ENCODE assay signal across 10 cellular contexts in genomic region chr22:42075277-42075676, GRCh38. TPM values are rescaled to one million over a fixed set of nuclear protein-coding genes. Genes with fewer than 3 reads are reported as not detected.
DNase-seq lines count a peak whose midpoint lies in the region; ATAC-seq and TF ChIP-seq lines count a peak whose summit lies in the region.
"Had no signal": no experiment of that assay in that cellular context is flagged by ENCODE, and none has a peak within 500 bp of the region (broad histone marks: within the 10 kb centered on the region; RNA-seq: fewer than 3 reads in every experiment).

No MANE protein-coding gene starts in this region.

- H3K4me3 Mint-ChIP-seq in activated naive CD4-positive, alpha-beta T cell treated with anti-CD3 and anti-CD28 coated beads, Interleukin-2, amount 10 ng/mL, durations not matched to agents 7 days and 5 days, result peak overlapping the region; percentile 4

- no TSS peak for BruUV-seq in PC-3 (replicated peaks; lab: Mats Ljungman, UMichigan)

- in situ Hi-C loops in brain microvascular endothelial cell (cut with HindIII; ENCODE audit: low pct_ligation_motif_present, low sequenced_read_pairs) (no loop called here), transverse colon (cut with MboI; ENCODE audit: low pct_ligation_motif_present in 1 of 4, low pct_unique_long_range_greater_than_20kb in 1 of 4, low sequenced_read_pairs in 3 of 4) (no loop called here)

- no peaks in the 10 kb centered on the region for H3F3A ChIP-seq in PC-3 (ENCODE audit: low read length, unreplicated experiment)

- H3K4me3 ChIP-seq in brain microvascular endothelial cell (ENCODE audit: low read depth, low read length), result peak overlapping the region; percentile 75
- peak overlapping the region; percentile 48 to 71 for H3K4me3 ChIP-seq in muscle layer of duodenum (ENCODE audit: low read depth in 1 of 2, low read length in 2 of 2)
- H3K4me3 ChIP-seq in transverse colon, result peak overlapping the region in 2 of 4 donors; percentile 68 to 81
- H3K4me3 ChIP-seq in PC-3 (ENCODE audit: low read length), result no peak overlapping the region

- H2AFZ ChIP-seq in PC-3 (ENCODE audit: low read length), result no peak overlapping the region

- CTCF ChIA-PET in activated naive CD4-positive, alpha-beta T cell treated with anti-CD3 and anti-CD28 coated beads, Interleukin-2, amount 10 ng/mL, durations not matched to agents 7 days and 5 days (lab: Charles Lee), result interaction anchor here (0.9 to 1.7 kb wide), 2 partner anchors 43 to 108 kb away, joined by 3 to 7 read pairs; no protein-coding TSS in a partner anchor
- CTCF ChIA-PET in PC-3 (lab: Charles Lee), result no interaction called here

- H3K9me3 ChIP-seq in muscle layer of duodenum (ENCODE audit: control insufficient read depth in 1 of 2, low read length in 2 of 2) (no peaks in the 10 kb centered on the region), transverse colon (no peaks in the 10 kb centered on the region), PC-3 (ENCODE audit: low read length) (no peaks in the 10 kb centered on the region)

- no peak for TF ChIP-seq CTCF in brain microvascular endothelial cell (IDR thresholded peaks at IDR 0.05; ENCODE audit: low read depth, low read length, missing control alignments)
- TF ChIP-seq CTCF in transverse colon (IDR thresholded peaks at IDR 0.05), result no peak
- no peak for TF ChIP-seq CTCF in PC-3 (conservative IDR thresholded peaks at IDR 0.05; ENCODE audit: low read depth, low read length)

- TF ChIP-seq POLR2A in transverse colon (IDR thresholded peaks at IDR 0.05), result no peak

- H3K4me1 ChIP-seq in muscle layer of duodenum (ENCODE audit: control insufficient read depth in 1 of 2, insufficient read depth in 2 of 2, low read length in 2 of 2), result peaks cover 12 to 30% of the 10 kb centered on the region in 2 donors
- H3K4me1 ChIP-seq in transverse colon, result peaks cover 29 to 45% (median 39%) of the 10 kb centered on the region in 4 donors
- peaks cover 10% of the 10 kb centered on the region for H3K4me1 ChIP-seq in PC-3 (ENCODE audit: insufficient read depth, low read length)

- WGBS in transverse colon (ENCODE audit: low coverage in 1 of 2), 2 donors, result 94% methylated on average over 3 of the region's 3 CpGs; no CpG with 5 or more reads in 1 of the 2 donors

- H3K9ac ChIP-seq in PC-3 (ENCODE audit: low read length), result no peak overlapping the region

- intact Hi-C loops in transverse colon (cut with DNase I; ENCODE audit: low total_unique reads) (no loop called here), PC-3 (cut with micrococcal nuclease) (no loop called here)

- H3K36me3 ChIP-seq in brain microvascular endothelial cell (replicated peaks), result peaks cover 2% of the 10 kb centered on the region
- H3K36me3 ChIP-seq in muscle layer of duodenum (ENCODE audit: control insufficient read depth in 1 of 2, insufficient read depth in 2 of 2, low read length in 2 of 2), result peaks cover 0 to 22% of the 10 kb centered on the region in 2 donors
- H3K36me3 ChIP-seq in transverse colon, result no peaks in the 10 kb centered on the region
- H3K36me3 ChIP-seq in PC-3 (ENCODE audit: low read depth, low read length), result no peaks in the 10 kb centered on the region

- H3K27ac Mint-ChIP-seq in activated naive CD4-positive, alpha-beta T cell treated with anti-CD3 and anti-CD28 coated beads, Interleukin-2, amount 10 ng/mL, durations not matched to agents 7 days and 5 days, result no peak overlapping the region

- H3K27ac ChIP-seq in brain microvascular endothelial cell (no peak overlapping the region), muscle layer of duodenum (ENCODE audit: low read length) (peak overlapping the region; percentile 74), transverse colon (peak overlapping the region; percentile 90 to 94 (median 92)), PC-3 (ENCODE audit: low read length) (no peak overlapping the region)
- H3K27ac ChIP-seq: C4-2B had no signal

- H3K9me3 Mint-ChIP-seq in activated naive CD4-positive, alpha-beta T cell treated with anti-CD3 and anti-CD28 coated beads, Interleukin-2, amount 10 ng/mL, durations not matched to agents 7 days and 5 days, result no peaks in the 10 kb centered on the region

- H3K4me1 Mint-ChIP-seq in activated naive CD4-positive, alpha-beta T cell treated with anti-CD3 and anti-CD28 coated beads, Interleukin-2, amount 10 ng/mL, durations not matched to agents 7 days and 5 days, result peaks cover 53% of the 10 kb centered on the region

- H3K4me2 ChIP-seq in PC-3 (ENCODE audit: low read length), result no peak overlapping the region

- peaks cover 8% of the 10 kb centered on the region for H3K36me3 Mint-ChIP-seq in activated naive CD4-positive, alpha-beta T cell treated with anti-CD3 and anti-CD28 coated beads, Interleukin-2, amount 10 ng/mL, durations not matched to agents 7 days and 5 days

- TF ChIP-seq EP300 in transverse colon (IDR thresholded peaks at IDR 0.05; ENCODE audit: low read depth), result no peak

- H3K9me2 ChIP-seq in PC-3 (replicated peaks; ENCODE audit: low read length), result no peaks in the 10 kb centered on the region

- ATAC-seq in PC-3 (no peak), HG02623 (IDR thresholded peaks at IDR 0.05; ENCODE audit: unreplicated experiment) (no peak)

- H3K27me3 ChIP-seq in brain microvascular endothelial cell (replicated peaks), result no peaks in the 10 kb centered on the region
- no peaks in the 10 kb centered on the region for H3K27me3 ChIP-seq in muscle layer of duodenum (ENCODE audit: low read depth, low read length)
- no peaks in the 10 kb centered on the region for H3K27me3 ChIP-seq in transverse colon
- no peaks in the 10 kb centered on the region for H3K27me3 ChIP-seq in PC-3 (ENCODE audit: low read length)

- peaks cover 4% of the 10 kb centered on the region for H3K79me2 ChIP-seq in PC-3 (ENCODE audit: low read length)

- H4K20me1 ChIP-seq in PC-3 (ENCODE audit: low read length), result no peaks in the 10 kb centered on the region

- POLR2A ChIA-PET in PC-3 (lab: Charles Lee; ENCODE audit: unreplicated experiment), result no interaction called here

- H3K27me3 Mint-ChIP-seq in activated naive CD4-positive, alpha-beta T cell treated with anti-CD3 and anti-CD28 coated beads, Interleukin-2, amount 10 ng/mL, durations not matched to agents 7 days and 5 days, result no peaks in the 10 kb centered on the region

- DNase-seq in activated naive CD4-positive, alpha-beta T cell treated with anti-CD3 and anti-CD28 coated beads, Interleukin-2, amount 10 ng/mL, durations not matched to agents 7 days and 5 days, result no peak
- no peak for DNase-seq in activated naive CD4-positive, alpha-beta T cell treated with anti-CD3 and anti-CD28 coated beads, Interleukin-2, amount 50 U/mL, for 16 hours
- DNase-seq in brain microvascular endothelial cell, result no peak
- no peak for DNase-seq in transverse colon
- DNase-seq in PC-3, result no peak
- no peak for DNase-seq in central memory CD4-positive, alpha-beta T cell
- DNase-seq: activated CD4-positive, alpha-beta T cell treated with anti-CD3 and anti-CD28 coated beads for 4 hours had no signal

RNA-seq across cellular contexts. Expression of gene PHETA2, which starts 1.2 kb away (rescaled TPM):
- total RNA-seq in transverse colon, result 10 to 100 TPM in 3 of 4 donors, 1 to 10 TPM in 1; 6.4 to 17.6 (median 12.7) TPM
- 0.04 TPM in 1 of 2 replicates, not detected in the other for total RNA-seq in PC-3 (2014; rRNA removed)

RNA-seq across cellular contexts. Expression of gene SMDT1, which starts 4.2 kb away (rescaled TPM):
- total RNA-seq in transverse colon (10 to 100 TPM in 3 of 4 donors, 1 to 10 TPM in 1; 4.8 to 44.9 (median 18.8) TPM), PC-3 (2014; rRNA removed) (17.5 and 18.3 TPM in 2 replicates)

RNA-seq across cellular contexts. Expression of gene NAGA, which starts 4.7 kb away (rescaled TPM):
- total RNA-seq in transverse colon, result 100 to 1,000 TPM in 2 of 4 donors, 10 to 100 TPM in 2; 48.3 to 120 (median 96.0) TPM
- total RNA-seq in PC-3 (2014; rRNA removed), result 25.1 and 27.2 TPM in 2 replicates

RNA-seq across cellular contexts. Expression of gene NDUFA6, which starts 15.3 kb away (rescaled TPM):
- total RNA-seq in transverse colon, result 100 to 1,000 TPM in 1 of 4 donors, 10 to 100 TPM in 3; 17.2 to 723 (median 88.7) TPM
- total RNA-seq in PC-3 (2014; rRNA removed), result 91.5 and 118 TPM in 2 replicates

RNA-seq across cellular contexts. Expression of gene CYP2D6, which starts 55.3 kb away (rescaled TPM):
- total RNA-seq in transverse colon, result 1 to 10 TPM; 1.2 to 9.7 (median 3.3) TPM
- 0.52 and 0.55 TPM in 2 replicates for total RNA-seq in PC-3 (2014; rRNA removed)

Comparison
In these comparisons a context has a peak if more than half of its experiments do, and no peak if none do; other contexts are left out.
1. H3K27ac ChIP-seq: peak in muscle layer of duodenum (single experiment) and transverse colon (4 of 4); none in brain microvascular endothelial cell (single experiment) and PC-3 (single experiment).